14 cellular contexts compared by ENCODE assay signal in the genomic region with DNA sequence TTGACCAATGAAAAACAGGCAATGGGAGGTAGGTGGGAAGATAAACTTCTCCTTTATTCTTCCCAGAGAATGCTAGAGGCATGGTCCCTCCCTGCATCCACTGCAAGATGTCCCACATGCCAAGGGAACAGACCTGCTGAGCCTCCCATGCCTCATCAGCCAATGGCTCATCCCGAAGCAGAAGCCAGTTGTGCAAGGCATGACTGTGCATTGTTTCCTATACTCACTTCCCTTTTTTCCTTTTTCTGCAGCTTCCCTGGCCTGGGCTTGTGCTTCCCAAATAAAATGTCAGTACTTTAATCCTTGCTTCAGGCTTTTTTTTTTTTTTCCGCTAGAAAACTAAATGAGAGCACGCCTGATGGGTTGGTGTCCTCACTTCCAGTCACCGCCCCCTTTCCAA.
DNase-seq lines count a peak whose midpoint lies in the region; ATAC-seq, FAIRE-seq and TF ChIP-seq lines count a peak whose summit lies in the region.
"Had no signal": no experiment of that assay in that cellular context is flagged by ENCODE, and none has a peak within 500 bp of the region (broad histone marks: within the 10 kb centered on the region; RNA-seq: fewer than 3 reads in every experiment).

No MANE protein-coding gene starts in this region.

- CTCF ChIA-PET in GM12878 (lab: Yijun Ruan, JAX): no interaction called here

- FAIRE-seq in GM12878 (lab: Jason Lieb, UNC): no peak
- FAIRE-seq: A204.1 had no signal

- H3K79me2 ChIP-seq in GM12878 (ENCODE audit: control insufficient read depth, insufficient read depth, low read length): no peaks in the 10 kb centered on the region
- H3K79me2 ChIP-seq: parathyroid adenoma had no signal

- H3K36me3 ChIP-seq in GM12878 (ENCODE audit: control insufficient read depth in 2 of 2, insufficient read depth in 2 of 2, low read length in 1 of 2) (no peaks in the 10 kb centered on the region), upper lobe of right lung (no peaks in the 10 kb centered on the region)

- H3K4me1 ChIP-seq in GM12878 (ENCODE audit: control insufficient read depth, insufficient read depth, low read length): no peaks in the 10 kb centered on the region
- peaks cover 23% of the 10 kb centered on the region for H3K4me1 ChIP-seq in upper lobe of right lung
- H3K4me1 ChIP-seq: parathyroid adenoma had no signal

- in situ Hi-C loops in GM12878 (cut with MboI): no loop called here

- RAD21 ChIA-PET in GM12878 (lab: Charles Lee; ENCODE audit: unreplicated experiment): no interaction called here

- no peak for TF ChIP-seq POLR2A in GM12878 (IDR thresholded peaks at IDR 0.05; ENCODE audit: low read depth, low read length)

- TF ChIP-seq EP300 in GM12878 (IDR thresholded peaks at IDR 0.05; ENCODE audit: borderline replicate concordance in 1 of 2, control insufficient read depth in 1 of 2, low read depth in 2 of 2, low read length in 2 of 2): no peak

- no peak overlapping the region for H3K9ac ChIP-seq in GM12878 (ENCODE audit: control insufficient read depth, insufficient read depth, low read length)
- H3K9ac ChIP-seq: parathyroid adenoma had no signal

- H3K27ac ChIP-seq in GM12878 (ENCODE audit: control insufficient read depth, insufficient read depth) (no peak overlapping the region), upper lobe of right lung (no peak overlapping the region)
- H3K27ac ChIP-seq: dorsolateral prefrontal cortex, parathyroid adenoma had no signal

- intact Hi-C loops in GM12878 (cut with micrococcal nuclease; ENCODE audit: unreplicated experiment) (loop anchor here (5.0 kb wide), 2 partner anchors 107 to 118 kb away; no protein-coding TSS in a partner anchor), upper lobe of right lung (cut with DNase I) (loop anchor here (10.0 kb wide), 1 partner anchor 234 kb away; a partner anchor contains a TSS)

- H3K9me3 ChIP-seq in GM12878 (replicated peaks; ENCODE audit: control insufficient read depth, insufficient read depth, low read length) (no peaks in the 10 kb centered on the region), upper lobe of right lung (no peaks in the 10 kb centered on the region)

- SMC1A ChIA-PET in GM12878 (lab: Charles Lee; ENCODE audit: uncharacterized antibody, unreplicated experiment): no interaction called here

- no peak overlapping the region for H2AFZ ChIP-seq in GM12878 (ENCODE audit: control insufficient read depth, low read depth, low read length)
- H2AFZ ChIP-seq: parathyroid adenoma had no signal

- H3K4me3 ChIP-seq in GM12878: no peak overlapping the region
- H3K4me3 ChIP-seq in upper lobe of right lung: no peak overlapping the region
- H3K4me3 ChIP-seq: dorsolateral prefrontal cortex had no signal

- ATAC-seq in GM12878: no peak
- peak; percentile 69 for ATAC-seq in upper lobe of right lung

- DNase-seq in SIG-M5 treated with dmso at 0.1 percent for 504 hours (lab: John Stamatoyannopoulos, UW; ENCODE audit: unreplicated experiment) (peak; percentile 56), SIG-M5 (lab: John Stamatoyannopoulos, UW) (no peak), GM12878 (ENCODE audit: low read depth, low spot score) (no peak), iris pigment epithelial cell (ENCODE audit: low read depth) (peak; percentile 75), upper lobe of right lung (no peak), SK-N-DZ (ENCODE audit: low spot score) (no peak), NCI-H2227 treated with DMSO at 0.1 percent for 48 hours (lab: John Stamatoyannopoulos, UW) (no peak), DMS153 treated with DMSO at 0.1 percent for 48 hours (lab: John Stamatoyannopoulos, UW; ENCODE audit: unreplicated experiment) (no peak)
- DNase-seq: activated T-cell treated with anti-CD3 and anti-CD28 coated beads, Interleukin-2, amount 50 U/mL, for 1 hour; dorsolateral prefrontal cortex; NCI-H187; T-helper 1 cell had no signal

- H3K4me2 ChIP-seq in GM12878 (ENCODE audit: control insufficient read depth, insufficient read depth): no peak overlapping the region

- BruUV-seq in GM12878 (replicated peaks; lab: Mats Ljungman, UMichigan): no TSS peak

- TF ChIP-seq CTCF in GM12878 (IDR thresholded peaks at IDR 0.05 in 2 of 3, conservative IDR thresholded peaks at IDR 0.05 in 1 of 3; ENCODE audit: control insufficient read depth in 2 of 3, extremely low read depth in 1 of 3, insufficient read depth in 1 of 3, low read depth in 3 of 3, low read length in 3 of 3): no peak
- TF ChIP-seq CTCF in upper lobe of right lung (IDR thresholded peaks at IDR 0.05): no peak

- POLR2A ChIA-PET in GM12878 (lab: Charles Lee): no interaction called here

- TF ChIP-seq RAD21 in GM12878 (IDR thresholded peaks at IDR 0.05; ENCODE audit: insufficient read depth, low read depth, low read length): no peak

- H3K27me3 ChIP-seq in GM12878 (replicated peaks in 1 of 2; ENCODE audit: control insufficient read depth in 2 of 2, insufficient read depth in 2 of 2, low read length in 1 of 2) (no peaks in the 10 kb centered on the region; a peak in 1 of 4 replicates), upper lobe of right lung (no peaks in the 10 kb centered on the region)

- WGBS in GM12878 (ENCODE audit: insufficient coverage, insufficient replicate concordance, low lambda C conversion rate, missing lambda C conversion rate): 66% methylated on average over 4 of the region's 4 CpGs

- H4K20me1 ChIP-seq in GM12878 (ENCODE audit: control insufficient read depth, insufficient read depth): no peaks in the 10 kb centered on the region

TF ChIP-seq in GM12878, 131 proteins besides CTCF, POLR2A, EP300 and RAD21:
- no peak for TF ChIP-seq BACH1 (IDR thresholded peaks at IDR 0.05; ENCODE audit: borderline replicate concordance)
- TF ChIP-seq EGR1 (IDR thresholded peaks at IDR 0.05; ENCODE audit: borderline replicate concordance in 1 of 2, low read depth in 2 of 2, low read length in 2 of 2): no peak
- TF ChIP-seq SPI1 (IDR thresholded peaks at IDR 0.05; ENCODE audit: borderline replicate concordance, insufficient read depth, low read depth, low read length): peak; percentile 56; the same call in 1 of the 2 replicates
- TF ChIP-seq SP1 (IDR thresholded peaks at IDR 0.05; ENCODE audit: low read depth, low read length): no peak

Comparison
In these comparisons a context has a peak if more than half of its experiments do, and no peak if none do; other contexts are left out.
1. DNase-seq: peak in SIG-M5 treated with dmso at 0.1 percent for 504 hours (single experiment) and iris pigment epithelial cell (single experiment); none in SIG-M5 (single experiment), GM12878 (single experiment), upper lobe of right lung (single experiment), SK-N-DZ (single experiment), NCI-H2227 treated with DMSO at 0.1 percent for 48 hours (single experiment) and DMS153 treated with DMSO at 0.1 percent for 48 hours (single experiment).